ENCODE assay signal across 1 cellular context in the genomic region with DNA sequence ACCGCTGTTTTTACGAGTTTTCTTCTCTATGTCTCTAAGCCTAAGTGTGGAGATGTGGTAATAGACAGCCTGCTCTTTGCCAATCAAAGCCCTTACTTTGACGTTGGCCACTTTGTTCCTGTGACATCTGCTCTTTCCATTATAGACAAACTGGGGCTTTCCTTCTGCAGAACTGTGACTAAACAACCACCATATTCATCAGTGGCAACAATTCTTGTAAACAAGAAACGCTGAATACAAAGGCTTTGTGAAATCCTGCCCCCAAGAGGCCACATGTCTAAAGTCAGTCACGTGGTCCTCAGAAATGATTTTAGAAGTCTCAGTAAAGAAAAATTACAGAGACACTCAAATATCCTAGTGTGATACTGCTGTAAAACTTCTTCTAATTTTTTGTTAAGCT.
TF ChIP-seq lines count a peak whose summit lies in the region.

No MANE protein-coding gene starts in this region.

TF ChIP-seq in WTC11, 78 proteins besides CTCF, POLR2A, EP300 and RAD21 (continued from another document):
- TF ChIP-seq, protein P1, sequence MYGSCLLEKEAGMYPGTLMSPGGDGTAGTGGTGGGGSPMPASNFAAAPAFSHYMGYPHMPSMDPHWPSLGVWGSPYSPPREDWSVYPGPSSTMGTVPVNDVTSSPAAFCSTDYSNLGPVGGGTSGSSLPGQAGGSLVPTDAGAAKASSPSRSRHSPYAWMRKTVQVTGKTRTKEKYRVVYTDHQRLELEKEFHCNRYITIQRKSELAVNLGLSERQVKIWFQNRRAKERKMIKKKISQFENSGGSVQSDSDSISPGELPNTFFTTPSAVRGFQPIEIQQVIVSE (CRISPR knock-in tag; IDR thresholded peaks at IDR 0.05; ENCODE audit: borderline replicate concordance): no peak
- TF ChIP-seq GRHL2 (CRISPR knock-in tag; IDR thresholded peaks at IDR 0.05; ENCODE audit: insufficient replicate concordance, severe bottlenecking): no peak
- TF ChIP-seq SP1 (CRISPR knock-in tag; conservative IDR thresholded peaks at IDR 0.05): no peak
- TF ChIP-seq JUN (CRISPR knock-in tag; IDR thresholded peaks at IDR 0.05): no peak
- TF ChIP-seq ZNF396 (CRISPR knock-in tag; IDR thresholded peaks at IDR 0.05; ENCODE audit: borderline replicate concordance): no peak
